ENCODE assay signal across 9 cellular contexts in the genomic region with DNA sequence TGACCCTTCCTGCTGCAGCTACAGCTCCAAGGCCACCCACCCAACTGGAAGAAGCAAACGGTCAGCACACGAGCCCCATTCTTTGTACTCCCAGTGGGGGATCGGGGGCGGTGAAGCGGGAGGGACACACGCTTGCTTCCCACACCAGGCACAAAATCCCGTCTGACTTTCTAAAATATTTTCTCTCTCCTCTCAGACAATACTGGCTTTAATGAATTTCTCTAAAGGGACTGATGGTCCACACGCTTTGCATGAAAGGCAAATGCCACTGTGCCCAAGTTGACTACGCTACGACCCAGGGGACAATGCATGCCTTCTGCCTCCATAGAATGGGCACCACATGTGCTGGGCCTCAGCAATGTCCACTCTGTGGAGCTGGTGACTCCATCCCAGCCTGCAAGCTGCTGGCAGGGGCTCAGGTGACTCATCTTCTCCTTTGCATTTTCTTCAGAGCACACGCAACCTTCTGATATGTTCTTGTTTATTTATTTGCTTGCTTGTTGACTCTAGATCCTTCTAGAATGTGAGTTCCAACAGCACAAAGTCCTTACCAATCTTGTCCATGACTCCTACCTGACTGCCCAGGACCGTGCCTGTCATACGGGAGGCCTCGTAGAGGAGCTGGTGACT. TPM values are rescaled to one million over a fixed set of nuclear protein-coding genes. Genes with fewer than 3 reads are reported as not detected.
DNase-seq lines count a peak whose midpoint lies in the region; ATAC-seq, FAIRE-seq and TF ChIP-seq lines count a peak whose summit lies in the region.
"Had no signal": no experiment of that assay in that cellular context is flagged by ENCODE, and none has a peak within 500 bp of the region (broad histone marks: within the 10 kb centered on the region; RNA-seq: fewer than 3 reads in every experiment).

No MANE protein-coding gene starts in this region.

- no peak for TF ChIP-seq RAD21 in HCT116 (IDR thresholded peaks at IDR 0.05; ENCODE audit: low read depth)

- CTCF ChIA-PET in HCT116 (lab: Charles Lee): no interaction called here

- no peak for TF ChIP-seq POLR2A in HCT116 (IDR thresholded peaks at IDR 0.05; ENCODE audit: borderline replicate concordance, extremely low read depth, insufficient read depth, insufficient read length)
- TF ChIP-seq POLR2A in lower leg skin (IDR thresholded peaks at IDR 0.05): no peak

- no peak overlapping the region for H3K23ac ChIP-seq in mesenchymal stem cell (ENCODE audit: low read length in 2 of 2)

- peak overlapping the region; percentile 5 to 15 for H3K14ac ChIP-seq in mesenchymal stem cell (ENCODE audit: low read length in 2 of 2)

- H2BK5ac ChIP-seq in mesenchymal stem cell (ENCODE audit: low read depth, low read length, poor library complexity, severe bottlenecking): no peak overlapping the region

- H3K4me3 ChIP-seq in HCT116 (replicated peaks in 1 of 2; ENCODE audit: low read depth in 1 of 2, low read length in 2 of 2): no peak overlapping the region
- no peak overlapping the region for H3K4me3 ChIP-seq in bronchial epithelial cell (ENCODE audit: low read depth, low read length)
- H3K4me3 ChIP-seq in mesenchymal stem cell (ENCODE audit: insufficient read depth in 1 of 2, low read depth in 1 of 2, low read length in 2 of 2): peak overlapping the region in 1 of 2 experiments; percentile 11
- H3K4me3 ChIP-seq in effector memory CD4-positive, alpha-beta T cell (ENCODE audit: insufficient read depth, low read depth, low read length, poor library complexity, severe bottlenecking): no peak overlapping the region
- no peak overlapping the region for H3K4me3 ChIP-seq in lower leg skin (ENCODE audit: low read depth, poor library complexity, severe bottlenecking)

- H3K9me2 ChIP-seq in HCT116 (ENCODE audit: insufficient read depth): no peaks in the 10 kb centered on the region

- FAIRE-seq in bronchial epithelial cell (lab: Jason Lieb, UNC): no peak

- H3K79me2 ChIP-seq in HCT116 (ENCODE audit: insufficient read depth, low read length): no peaks in the 10 kb centered on the region

- H2BK12ac ChIP-seq in mesenchymal stem cell (ENCODE audit: low read length in 2 of 2): peak overlapping the region; percentile 92 to 93

- intact Hi-C loops in HCT116 (cut with micrococcal nuclease): no loop called here
- intact Hi-C loops in lower leg skin (cut with DNase I; ENCODE audit: low total_unique reads): no loop called here

- H3K9ac ChIP-seq in HCT116 (ENCODE audit: low read length): no peak overlapping the region
- H3K9ac ChIP-seq in mesenchymal stem cell (ENCODE audit: low read length): peak overlapping the region; percentile 64

- H3K4me2 ChIP-seq in HCT116 (ENCODE audit: low read length) (peak overlapping the region; percentile 21; the same call in 1 of the 2 replicates), mesenchymal stem cell (ENCODE audit: low read length, poor library complexity, severe bottlenecking) (no peak overlapping the region)

- no TSS peak for BruUV-seq in HCT116 (replicated peaks; lab: Mats Ljungman, UMichigan)

- RAD21 ChIA-PET in HCT116 (lab: Charles Lee; ENCODE audit: low non-redundant PET in 1 of 2, low total read pairs in 2 of 2, uncharacterized antibody in 2 of 2, unreplicated experiment in 2 of 2): no interaction called here

- no peaks in the 10 kb centered on the region for H3K79me1 ChIP-seq in mesenchymal stem cell (replicated peaks; ENCODE audit: low read length, poor library complexity, severe bottlenecking)

- no peak for TF ChIP-seq CTCF in HCT116 (IDR thresholded peaks at IDR 0.05 in 2 of 3, conservative IDR thresholded peaks at IDR 0.05 in 1 of 3; ENCODE audit: borderline replicate concordance in 1 of 3, insufficient read depth in 1 of 3, low read depth in 2 of 3, low read length in 2 of 3)
- TF ChIP-seq CTCF in bronchial epithelial cell (IDR thresholded peaks at IDR 0.05; ENCODE audit: insufficient read depth, low read length, severe bottlenecking): no peak
- TF ChIP-seq CTCF in lower leg skin (IDR thresholded peaks at IDR 0.05): no peak

- H2BK15ac ChIP-seq in mesenchymal stem cell (ENCODE audit: low read depth, poor library complexity, severe bottlenecking): peak overlapping the region; percentile 68

- H4K20me1 ChIP-seq in HCT116 (ENCODE audit: insufficient read depth): no peaks in the 10 kb centered on the region

- peak overlapping the region; percentile 40 to 61 for H3K4ac ChIP-seq in mesenchymal stem cell (ENCODE audit: low read depth in 1 of 2, low read length in 2 of 2)

- H3K36me3 ChIP-seq in HCT116 (ENCODE audit: control insufficient read depth in 1 of 2, insufficient read depth in 2 of 2, low read length in 2 of 2): no peaks in the 10 kb centered on the region
- no peaks in the 10 kb centered on the region for H3K36me3 ChIP-seq in bronchial epithelial cell (ENCODE audit: control insufficient read depth, insufficient read depth, low read length)
- H3K36me3 ChIP-seq in mesenchymal stem cell (ENCODE audit: control insufficient read depth in 1 of 2, insufficient read depth in 2 of 2, low read depth in 1 of 2, low read length in 2 of 2): peaks cover 0 to 8% of the 10 kb centered on the region in 2 experiments
- H3K36me3 ChIP-seq in effector memory CD4-positive, alpha-beta T cell (ENCODE audit: control insufficient read depth, insufficient read depth, low read length): peaks cover 19% of the 10 kb centered on the region

- H4K8ac ChIP-seq in mesenchymal stem cell (ENCODE audit: low read length): peak overlapping the region; percentile 71

- H3K4me1 ChIP-seq in HCT116 (ENCODE audit: control insufficient read depth in 1 of 2, insufficient read depth in 2 of 2, low read length in 2 of 2) (peaks cover 0 to 15% of the 10 kb centered on the region in 2 experiments; a peak in 2 of 4 replicates), mesenchymal stem cell (ENCODE audit: control insufficient read depth, insufficient read depth, low read depth, low read length) (peaks cover 13% of the 10 kb centered on the region)
- H3K4me1 ChIP-seq in effector memory CD4-positive, alpha-beta T cell (ENCODE audit: control insufficient read depth, insufficient read depth, low read length, poor library complexity, severe bottlenecking): peaks cover 27% of the 10 kb centered on the region

- no peak overlapping the region for H2AK5ac ChIP-seq in mesenchymal stem cell (ENCODE audit: low read length, severe bottlenecking)

- H2AFZ ChIP-seq in HCT116 (ENCODE audit: low read depth, low read length, poor library complexity, severe bottlenecking): no peak overlapping the region
- H2AFZ ChIP-seq in mesenchymal stem cell (ENCODE audit: low read depth, low read length): no peak overlapping the region

- H3K18ac ChIP-seq in mesenchymal stem cell (ENCODE audit: low read depth in 1 of 2, low read length in 2 of 2): peak overlapping the region; percentile 23 to 79

- WGBS in mesenchymal stem cell: 80% methylated on average over 13 of the region's 14 CpGs
- 56 to 59% methylated on average over 14 of the region's 14 CpGs for WGBS in lower leg skin, 2 donors

- H4K91ac ChIP-seq in mesenchymal stem cell (ENCODE audit: low read length): peak overlapping the region; percentile 81

- H3K9me3 ChIP-seq in HCT116 (ENCODE audit: control insufficient read depth in 1 of 2, insufficient read depth in 1 of 2, low read depth in 1 of 2, low read length in 2 of 2) (no peaks in the 10 kb centered on the region), mesenchymal stem cell (ENCODE audit: control insufficient read depth, low read length) (no peaks in the 10 kb centered on the region)
- H3K9me3 ChIP-seq in effector memory CD4-positive, alpha-beta T cell (ENCODE audit: control insufficient read depth, low read length): no peaks in the 10 kb centered on the region

- H3K27ac ChIP-seq in HCT116 (ENCODE audit: low read depth, low read length) (no peak overlapping the region), mesenchymal stem cell (ENCODE audit: low read length, poor library complexity, severe bottlenecking) (no peak overlapping the region)
- no peak overlapping the region for H3K27ac ChIP-seq in effector memory CD4-positive, alpha-beta T cell (ENCODE audit: insufficient read depth, low read length, poor library complexity, severe bottlenecking)

- POLR2A ChIA-PET in HCT116 (lab: Charles Lee): interaction anchor here (0.6 to 1.6 kb wide), 2 partner anchors 16 to 27 kb away, joined by 3 to 5 read pairs; partner anchors contain the start of gene SYNE3

- ATAC-seq in HCT116 (no peak), HG03378 (IDR thresholded peaks at IDR 0.05; ENCODE audit: unreplicated experiment) (no peak)

- peak; percentile 64 for DNase-seq in A172 (ENCODE audit: low spot score)
- DNase-seq in HCT116 (ENCODE audit: low read depth, low spot score): no peak
- peak; percentile 50 for DNase-seq in bronchial epithelial cell (ENCODE audit: low read depth)
- peak; percentile 89 for DNase-seq in mesenchymal stem cell
- DNase-seq in NCI-H2171 treated with DMSO at 0.1 percent for 48 hours (lab: John Stamatoyannopoulos, UW): no peak
- no peak for DNase-seq in effector memory CD4-positive, alpha-beta T cell
- DNase-seq in lower leg skin (ENCODE audit: low spot score in 2 of 2): no peak
- DNase-seq: NCI-H2029 had no signal

- H3K27me3 ChIP-seq in HCT116 (ENCODE audit: insufficient read depth, low read length) (no peaks in the 10 kb centered on the region), bronchial epithelial cell (ENCODE audit: control insufficient read depth, insufficient read depth, low read length) (peaks cover 2% of the 10 kb centered on the region), mesenchymal stem cell (ENCODE audit: control insufficient read depth in 1 of 2, insufficient read depth in 1 of 2, low read length in 2 of 2) (no peaks in the 10 kb centered on the region)
- H3K27me3 ChIP-seq in effector memory CD4-positive, alpha-beta T cell (replicated peaks; ENCODE audit: control insufficient read depth, insufficient read depth, low read length, poor library complexity, severe bottlenecking): no peaks in the 10 kb centered on the region

- H2BK120ac ChIP-seq in mesenchymal stem cell (ENCODE audit: low read depth, low read length): no peak overlapping the region

TF ChIP-seq in HCT116, 20 proteins besides CTCF, POLR2A, EP300 and RAD21 (continues in another document):
- TF ChIP-seq MAX (IDR thresholded peaks at IDR 0.05): peak; percentile 40

RNA-seq across cellular contexts. Expression of gene SYNE3, which starts 15.6 kb away (rescaled TPM):
- 0.14 and 0.91 TPM in 2 replicates for total RNA-seq in A172 (2014; rRNA removed; shearing (Covaris generic))
- total RNA-seq in HCT116 (2021; ENCODE audit: unreplicated experiment): 3.6 TPM
- polyA plus RNA-seq in HCT116 (2012): 2.4 and 3.0 TPM in 2 replicates
- 4.6 and 5.3 TPM in 2 replicates for total RNA-seq in bronchial epithelial cell
- 4.1 TPM for polyA plus RNA-seq in mesenchymal stem cell (2013, experiment 1 of 2)
- polyA plus RNA-seq in mesenchymal stem cell (2013, experiment 2 of 2): 3.9 TPM
- 10 to 100 TPM; 13.8 to 26.2 (median 15.2) TPM for total RNA-seq in lower leg skin

RNA-seq across cellular contexts. Expression of gene GLRX5, which starts 34.0 kb away (rescaled TPM):
- 53.1 and 56.1 TPM in 2 replicates for total RNA-seq in A172 (2014; rRNA removed; shearing (Covaris generic))
- total RNA-seq in HCT116 (2021; ENCODE audit: unreplicated experiment) (60.1 TPM), bronchial epithelial cell (41.6 and 74.8 TPM in 2 replicates), lower leg skin (10 to 100 TPM; 26.4 to 34.6 (median 33.9) TPM)
- 32.1 and 38.1 TPM in 2 replicates for polyA plus RNA-seq in HCT116 (2012)
- 52.4 TPM for polyA plus RNA-seq in mesenchymal stem cell (2013, experiment 1 of 2)
- polyA plus RNA-seq in mesenchymal stem cell (2013, experiment 2 of 2): 54.4 TPM

Comparison
In these comparisons a context has a peak if more than half of its experiments do, and no peak if none do; other contexts are left out.
1. DNase-seq: peak in A172 (single experiment), bronchial epithelial cell (single experiment) and mesenchymal stem cell (single experiment); none in HCT116 (single experiment), NCI-H2171 treated with DMSO at 0.1 percent for 48 hours (single experiment), effector memory CD4-positive, alpha-beta T cell (0 of 3) and lower leg skin (0 of 2).